ENCODE assay signal across 8 cellular contexts in genomic region chr2:195575879-195576391, GRCh38.
DNase-seq lines count a peak whose midpoint lies in the region; ATAC-seq and TF ChIP-seq lines count a peak whose summit lies in the region.

No MANE protein-coding gene starts in this region.

- no peak overlapping the region for H3K27ac ChIP-seq in CD8-positive, alpha-beta memory T cell (ENCODE audit: low read depth, low read length)
- H3K27ac ChIP-seq in Peyer's patch: peak overlapping the region in 1 of 4 donors; percentile 11
- H3K27ac ChIP-seq in prostate gland: no peak overlapping the region

- H3K36me3 ChIP-seq in CD8-positive, alpha-beta memory T cell (ENCODE audit: insufficient read depth, low read length): no peaks in the 10 kb centered on the region
- H3K36me3 ChIP-seq in Peyer's patch: no peaks in the 10 kb centered on the region
- no peaks in the 10 kb centered on the region for H3K36me3 ChIP-seq in prostate gland

- ATAC-seq in GM19023 (IDR thresholded peaks at IDR 0.05; ENCODE audit: unreplicated experiment): peak; percentile 71
- peak; percentile 68 for ATAC-seq in HG03108 (IDR thresholded peaks at IDR 0.05; ENCODE audit: unreplicated experiment)

- no peaks in the 10 kb centered on the region for H3K27me3 Mint-ChIP-seq in CD8-positive, alpha-beta memory T cell

- H3K36me3 Mint-ChIP-seq in CD8-positive, alpha-beta memory T cell: no peaks in the 10 kb centered on the region

- no peak overlapping the region for H3K4me3 ChIP-seq in CD8-positive, alpha-beta memory T cell (ENCODE audit: low read length)
- no peak overlapping the region for H3K4me3 ChIP-seq in Peyer's patch
- no peak overlapping the region for H3K4me3 ChIP-seq in epithelial cell of proximal tubule (ENCODE audit: low read depth, low read length)
- no peak overlapping the region for H3K4me3 ChIP-seq in prostate gland

- H3K9me3 ChIP-seq in CD8-positive, alpha-beta memory T cell (ENCODE audit: low read length): no peaks in the 10 kb centered on the region
- H3K9me3 ChIP-seq in Peyer's patch (no peaks in the 10 kb centered on the region), prostate gland (no peaks in the 10 kb centered on the region)

- intact Hi-C loops in prostate gland (cut with DNase I): no loop called here

- CTCF ChIA-PET in CD8-positive, alpha-beta memory T cell (lab: Charles Lee): interaction anchor here (0.8 to 4.7 kb wide), 11 partner anchors 10 to 491 kb away, joined by 3 to 33 read pairs (median 4); partner anchors contain the start of gene SLC39A10

- peaks cover 49% of the 10 kb centered on the region for H3K4me1 ChIP-seq in CD8-positive, alpha-beta memory T cell (ENCODE audit: insufficient read depth, low read length)
- H3K4me1 ChIP-seq in Peyer's patch (peaks cover 0 to 5% (median 0%) of the 10 kb centered on the region in 4 donors), prostate gland (replicated peaks) (no peaks in the 10 kb centered on the region)

- TF ChIP-seq CTCF in Peyer's patch (IDR thresholded peaks at IDR 0.05) (peak in 3 of 6 experiments; percentile 24 to 50 (median 30)), epithelial cell of proximal tubule (conservative IDR thresholded peaks at IDR 0.05; ENCODE audit: low read depth, low read length) (peak; percentile 14), prostate gland (IDR thresholded peaks at IDR 0.05) (peak in 3 of 4 experiments; percentile 20 to 45 (median 39))

- H3K4me3 Mint-ChIP-seq in CD8-positive, alpha-beta memory T cell: peak overlapping the region in 6 of 7 donors; percentile 26 to 80 (median 52)

- DNase-seq in CD8-positive, alpha-beta memory T cell: peak in 1 of 5 donors; percentile 21
- DNase-seq in Peyer's patch: peak in 2 of 3 donors; percentile 85 to 86
- DNase-seq in epithelial cell of proximal tubule (ENCODE audit: low read depth): peak; percentile 92
- DNase-seq in prostate gland (ENCODE audit: low spot score): no peak
- no peak for DNase-seq in NCI-H1436 treated with DMSO at 0.1 percent for 48 hours (lab: John Stamatoyannopoulos, UW)
- DNase-seq in mesenteric fat pad (ENCODE audit: low spot score): no peak

- no peaks in the 10 kb centered on the region for H3K9me3 Mint-ChIP-seq in CD8-positive, alpha-beta memory T cell

- peaks cover 52 to 73% (median 69%) of the 10 kb centered on the region in 3 donors for H3K4me1 Mint-ChIP-seq in CD8-positive, alpha-beta memory T cell

- 28% methylated on average over 4 of the region's 4 CpGs for WGBS in prostate gland

- TF ChIP-seq POLR2A in Peyer's patch (IDR thresholded peaks at IDR 0.05) (no peak), prostate gland (IDR thresholded peaks at IDR 0.05) (no peak)

- no peaks in the 10 kb centered on the region for H3K27me3 ChIP-seq in CD8-positive, alpha-beta memory T cell (ENCODE audit: insufficient read depth, low read length, poor library complexity, severe bottlenecking)
- H3K27me3 ChIP-seq in Peyer's patch (no peaks in the 10 kb centered on the region), prostate gland (replicated peaks; ENCODE audit: insufficient read depth) (no peaks in the 10 kb centered on the region)

- H3K27ac Mint-ChIP-seq in CD8-positive, alpha-beta memory T cell: peak overlapping the region in 7 of 8 donors; percentile 18 to 84 (median 23)

- POLR2A ChIA-PET in CD8-positive, alpha-beta memory T cell (lab: Charles Lee): interaction anchor here (1.0 kb wide), 1 partner anchor 81 kb away, joined by 4 read pairs; the partner anchor contains the start of gene SLC39A10

Comparison
In these comparisons a context has a peak if more than half of its experiments do, and no peak if none do; other contexts are left out.
1. DNase-seq: peak in Peyer's patch (2 of 3) and epithelial cell of proximal tubule (single experiment); none in prostate gland (single experiment), NCI-H1436 treated with DMSO at 0.1 percent for 48 hours (single experiment) and mesenteric fat pad (single experiment).